ENCODE assay signal across 2 cellular contexts in the genomic region with DNA sequence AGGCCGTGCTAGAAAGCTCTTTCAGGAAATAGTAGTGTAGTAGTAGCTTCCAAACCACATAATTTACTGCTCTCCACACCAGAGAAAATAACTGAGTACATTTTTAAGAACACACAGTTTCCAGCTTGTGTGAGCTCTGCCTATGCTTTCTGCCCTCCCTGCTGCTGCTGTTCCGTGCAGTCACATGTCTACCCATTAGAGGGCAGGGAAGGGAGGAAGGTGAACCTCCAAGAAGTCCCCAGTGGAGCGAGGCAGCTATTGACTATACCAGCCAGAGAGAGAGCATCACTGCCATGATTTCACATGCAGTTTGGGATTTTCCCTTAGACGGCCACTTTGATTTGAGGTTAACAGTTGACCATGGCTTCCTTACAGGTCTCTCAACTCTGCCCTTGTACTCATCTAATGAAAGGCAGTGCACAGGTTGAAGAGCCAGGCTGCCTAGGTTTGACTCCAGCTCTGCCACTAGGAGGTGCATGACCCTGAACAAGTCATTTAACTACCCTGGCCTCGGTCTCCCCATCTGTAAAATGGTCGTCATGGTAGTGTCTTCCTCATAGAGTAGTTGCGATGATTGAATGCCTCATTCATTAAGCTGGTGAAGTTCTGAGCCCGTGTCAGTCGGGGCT.
TF ChIP-seq lines count a peak whose summit lies in the region.

No MANE protein-coding gene starts in this region.

TF ChIP-seq in IMR-90, 13 proteins besides CTCF, POLR2A, EP300 and RAD21:
- no peak for TF ChIP-seq RFX5 (IDR thresholded peaks at IDR 0.05; ENCODE audit: low read depth, low read length)
- TF ChIP-seq SMC3 (IDR thresholded peaks at IDR 0.05; ENCODE audit: low read depth, low read length), result no peak
- no peak for TF ChIP-seq MXI1 (IDR thresholded peaks at IDR 0.05; ENCODE audit: borderline replicate concordance, low read depth, low read length)
- TF ChIP-seq RCOR1 (IDR thresholded peaks at IDR 0.05; ENCODE audit: insufficient replicate concordance, low read length), result no peak
- no peak for TF ChIP-seq NFE2L2 (IDR thresholded peaks at IDR 0.05; ENCODE audit: low read depth, low read length)
- TF ChIP-seq FOS (IDR thresholded peaks at IDR 0.05; ENCODE audit: low read depth, low read length), result no peak
- no peak for TF ChIP-seq BHLHE40 (IDR thresholded peaks at IDR 0.05; ENCODE audit: low read depth, low read length)
- TF ChIP-seq MAZ (IDR thresholded peaks at IDR 0.05; ENCODE audit: borderline replicate concordance, low read depth, low read length), result no peak
- no peak for TF ChIP-seq CEBPB (IDR thresholded peaks at IDR 0.05; ENCODE audit: low read depth, low read length)
- TF ChIP-seq MAFK (IDR thresholded peaks at IDR 0.05; ENCODE audit: low read depth, low read length), result no peak
- TF ChIP-seq, protein P1, sequence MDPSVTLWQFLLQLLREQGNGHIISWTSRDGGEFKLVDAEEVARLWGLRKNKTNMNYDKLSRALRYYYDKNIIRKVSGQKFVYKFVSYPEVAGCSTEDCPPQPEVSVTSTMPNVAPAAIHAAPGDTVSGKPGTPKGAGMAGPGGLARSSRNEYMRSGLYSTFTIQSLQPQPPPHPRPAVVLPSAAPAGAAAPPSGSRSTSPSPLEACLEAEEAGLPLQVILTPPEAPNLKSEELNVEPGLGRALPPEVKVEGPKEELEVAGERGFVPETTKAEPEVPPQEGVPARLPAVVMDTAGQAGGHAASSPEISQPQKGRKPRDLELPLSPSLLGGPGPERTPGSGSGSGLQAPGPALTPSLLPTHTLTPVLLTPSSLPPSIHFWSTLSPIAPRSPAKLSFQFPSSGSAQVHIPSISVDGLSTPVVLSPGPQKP (IDR thresholded peaks at IDR 0.05; ENCODE audit: borderline replicate concordance, low read depth, low read length), result no peak
- TF ChIP-seq CHD1 (IDR thresholded peaks at IDR 0.05; ENCODE audit: low read depth, low read length), result no peak
- TF ChIP-seq, protein P2, sequence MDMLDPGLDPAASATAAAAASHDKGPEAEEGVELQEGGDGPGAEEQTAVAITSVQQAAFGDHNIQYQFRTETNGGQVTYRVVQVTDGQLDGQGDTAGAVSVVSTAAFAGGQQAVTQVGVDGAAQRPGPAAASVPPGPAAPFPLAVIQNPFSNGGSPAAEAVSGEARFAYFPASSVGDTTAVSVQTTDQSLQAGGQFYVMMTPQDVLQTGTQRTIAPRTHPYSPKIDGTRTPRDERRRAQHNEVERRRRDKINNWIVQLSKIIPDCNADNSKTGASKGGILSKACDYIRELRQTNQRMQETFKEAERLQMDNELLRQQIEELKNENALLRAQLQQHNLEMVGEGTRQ (IDR thresholded peaks at IDR 0.05; ENCODE audit: low read depth, low read length), result no peak

TF ChIP-seq in K562, 482 proteins besides CTCF, POLR2A, EP300 and RAD21:
- TF ChIP-seq SMARCA5 (IDR thresholded peaks at IDR 0.05), result 0 out of 2 replicates have a peak, but pooled peaks have one; percentile 44
- TF ChIP-seq RCOR1 (IDR thresholded peaks at IDR 0.05; ENCODE audit: borderline replicate concordance in 1 of 2, low read depth in 2 of 2, low read length in 2 of 2), result peak in 1 of 2 experiments; percentile 38; a peak in 1 of 4 replicates
- peak; percentile 20; the same call in 1 of the 2 replicates for TF ChIP-seq CBX1 (IDR thresholded peaks at IDR 0.05; ENCODE audit: low read depth)
- TF ChIP-seq KAT2B (IDR thresholded peaks at IDR 0.05; ENCODE audit: low read depth, low read length), result no peak
- peak; percentile 57 to 77; a peak in 3 of 4 replicates for TF ChIP-seq KDM1A (IDR thresholded peaks at IDR 0.05)
- no peak for TF ChIP-seq MYC (IDR thresholded peaks at IDR 0.05; ENCODE audit: low read depth, low read length)
- TF ChIP-seq MYC (CRISPR knock-in tag; IDR thresholded peaks at IDR 0.05; ENCODE audit: borderline replicate concordance, low read depth), result no peak
- no peak for TF ChIP-seq YBX1 (IDR thresholded peaks at IDR 0.05)
- peak; percentile 91 for TF ChIP-seq RBM25 (IDR thresholded peaks at IDR 0.05; ENCODE audit: low read depth, low read length, severe bottlenecking)
- TF ChIP-seq ESRRA (IDR thresholded peaks at IDR 0.05; ENCODE audit: borderline replicate concordance, low read depth), result peak; percentile 73; the same call in 1 of the 2 replicates
- peak; percentile 51; the same call in 1 of the 2 replicates for TF ChIP-seq HDAC2 (IDR thresholded peaks at IDR 0.05)
- peak; percentile 67 for TF ChIP-seq ADNP (tag; IDR thresholded peaks at IDR 0.05)
- peak; percentile 88 for TF ChIP-seq BCOR (IDR thresholded peaks at IDR 0.05)
- no peak for TF ChIP-seq FOXM1 (IDR thresholded peaks at IDR 0.05; ENCODE audit: low read depth)
- TF ChIP-seq FOXM1 (CRISPR knock-in tag; IDR thresholded peaks at IDR 0.05; ENCODE audit: low read depth), result no peak
